In genomic region chr21:28018213-28018612, GRCh38 we compare ENCODE assay signal across 20 cellular contexts.
"Had no signal": no experiment of that assay in that cellular context is flagged by ENCODE, and none has a peak within 500 bp of the region (broad histone marks: within the 10 kb centered on the region; RNA-seq: fewer than 3 reads in every experiment).

No MANE protein-coding gene starts in this region.

- H3K36me3 ChIP-seq: breast epithelium had no signal

- H3K4me3 ChIP-seq: breast epithelium, SK-N-MC had no signal

- H3K9me3 ChIP-seq: breast epithelium had no signal

- H3K9me3 Mint-ChIP-seq: activated CD8-positive, alpha-beta T cell treated with anti-CD3 and anti-CD28 coated beads for 36 hours; activated naive CD8-positive, alpha-beta T cell treated with anti-CD3 and anti-CD28 coated beads for 36 hours; activated T-cell treated with anti-CD3 and anti-CD28 coated beads, Interleukin-2, amount 50 U/mL, for 72 hours; activated T-helper 2 cell treated with anti-CD3 and anti-CD28 coated beads, Interferon-gamma antibody, Interleukin-2, Interleukin-4, amounts not matched to agents 10 μg/mL and 5 μg/mL and 100 μg/mL, durations not matched to agents 14 hours and 24 hours and 36 hours had no signal

- H3K27me3 Mint-ChIP-seq: activated CD8-positive, alpha-beta T cell treated with anti-CD3 and anti-CD28 coated beads for 36 hours; activated naive CD4-positive, alpha-beta T cell treated with anti-CD3 and anti-CD28 coated beads, Interleukin-2, amount 10 ng/mL, durations not matched to agents 7 days and 5 days; activated naive CD8-positive, alpha-beta T cell treated with anti-CD3 and anti-CD28 coated beads for 36 hours had no signal

- ATAC-seq: activated CD4-positive, CD25-positive, alpha-beta regulatory T cell treated with anti-CD3 and anti-CD28 coated beads, Interleukin-2, amount 50 U/mL, for 24 hours; activated CD8-positive, alpha-beta T cell treated with anti-CD3 and anti-CD28 coated beads for 36 hours; activated T-cell treated with anti-CD3 and anti-CD28 coated beads, Interleukin-2, amount 50 U/mL, for 72 hours had no signal

- H3K27ac Mint-ChIP-seq: activated CD8-positive, alpha-beta T cell treated with anti-CD3 and anti-CD28 coated beads for 36 hours; activated naive CD4-positive, alpha-beta T cell treated with anti-CD3 and anti-CD28 coated beads, Interleukin-2, amount 10 ng/mL, durations not matched to agents 7 days and 5 days; activated naive CD8-positive, alpha-beta T cell treated with anti-CD3 and anti-CD28 coated beads for 36 hours; activated T-cell treated with anti-CD3 and anti-CD28 coated beads, Interleukin-2, amount 50 U/mL, for 72 hours; activated T-helper 2 cell treated with anti-CD3 and anti-CD28 coated beads, Interferon-gamma antibody, Interleukin-2, Interleukin-4, amounts not matched to agents 10 μg/mL and 5 μg/mL and 100 μg/mL, durations not matched to agents 14 hours and 24 hours and 36 hours had no signal

- H3K27me3 ChIP-seq: breast epithelium had no signal

- H3K4me1 Mint-ChIP-seq: activated naive CD4-positive, alpha-beta T cell treated with anti-CD3 and anti-CD28 coated beads, Interleukin-2, amount 10 ng/mL, durations not matched to agents 7 days and 5 days; activated naive CD8-positive, alpha-beta T cell treated with anti-CD3 and anti-CD28 coated beads for 36 hours had no signal

- H3K4me1 ChIP-seq: breast epithelium had no signal

- H3K27ac ChIP-seq: breast epithelium, SK-N-MC had no signal

- H3K36me3 Mint-ChIP-seq: activated naive CD4-positive, alpha-beta T cell treated with anti-CD3 and anti-CD28 coated beads, Interleukin-2, amount 10 ng/mL, durations not matched to agents 7 days and 5 days; activated naive CD8-positive, alpha-beta T cell treated with anti-CD3 and anti-CD28 coated beads for 36 hours had no signal

- H3K4me3 Mint-ChIP-seq: activated CD8-positive, alpha-beta T cell treated with anti-CD3 and anti-CD28 coated beads for 36 hours; activated naive CD4-positive, alpha-beta T cell treated with anti-CD3 and anti-CD28 coated beads, Interleukin-2, amount 10 ng/mL, durations not matched to agents 7 days and 5 days; activated naive CD8-positive, alpha-beta T cell treated with anti-CD3 and anti-CD28 coated beads for 36 hours; activated T-cell treated with anti-CD3 and anti-CD28 coated beads, Interleukin-2, amount 50 U/mL, for 72 hours had no signal

- DNase-seq: activated CD4-positive, alpha-beta T cell treated with anti-CD3 and anti-CD28 coated beads for 4 hours; activated CD8-positive, alpha-beta memory T cell treated with anti-CD3 and anti-CD28 coated beads, Interleukin-2, amount 50 U/mL, for 4 hours; activated CD8-positive, alpha-beta T cell treated with anti-CD3 and anti-CD28 coated beads for 36 hours; activated gamma-delta T cell treated with Interleukin-2 at 50 U/mL for 16 hours; activated naive CD4-positive, alpha-beta T cell treated with anti-CD3 and anti-CD28 coated beads, Interleukin-2, amount 10 ng/mL, durations not matched to agents 7 days and 5 days; activated naive CD8-positive, alpha-beta T cell treated with anti-CD3 and anti-CD28 coated beads for 36 hours; activated T-cell treated with anti-CD3 and anti-CD28 coated beads, Interleukin-2, amount 50 U/mL, for 72 hours; Karpas-422; MM.1S; NCI-H1105; NCI-H1436; NCI-H1694 treated with DMSO at 0.1 percent for 48 hours; NCI-H2081; NCI-H446; NCI-H524; NCI-H748 treated with DMSO at 0.1 percent for 48 hours had no signal
